ENCODE assay signal across 9 cellular contexts in genomic region chr1:75133754-75134655, GRCh38. TPM values are rescaled to one million over a fixed set of nuclear protein-coding genes. Genes with fewer than 3 reads are reported as not detected.
DNase-seq lines count a peak whose midpoint lies in the region; ATAC-seq, FAIRE-seq and TF ChIP-seq lines count a peak whose summit lies in the region.
"Had no signal": no experiment of that assay in that cellular context is flagged by ENCODE, and none has a peak within 500 bp of the region (broad histone marks: within the 10 kb centered on the region; RNA-seq: fewer than 3 reads in every experiment).

Gene LHX8 (plus strand): TSS chr1:75134388. CDS start chr1:75136615, 2,227 bp downstream.

- no peaks in the 10 kb centered on the region for H3K9me3 Mint-ChIP-seq in osteocyte (ENCODE audit: unreplicated experiment)
- H3K9me3 Mint-ChIP-seq in CD4-positive, alpha-beta T cell = no peaks in the 10 kb centered on the region

- CTCF ChIA-PET in endothelial cell of umbilical vein (lab: Charles Lee) = interaction anchor here (1.1 to 2.6 kb wide), 4 partner anchors 69 to 362 kb away, joined by 3 to 15 read pairs (median 6); no protein-coding TSS in a partner anchor
- CTCF ChIA-PET in CD4-positive, alpha-beta T cell (lab: Charles Lee) = no interaction called here

- no peaks in the 10 kb centered on the region for H3K27me3 ChIP-seq in MM.1S (replicated peaks; ENCODE audit: insufficient read depth, low read length)
- peaks cover 91 to 98% of the 10 kb centered on the region in 2 experiments for H3K27me3 ChIP-seq in endothelial cell of umbilical vein (ENCODE audit: control insufficient read depth in 2 of 2, insufficient read depth in 2 of 2, low read length in 2 of 2)
- H3K27me3 ChIP-seq in CD4-positive, alpha-beta T cell (ENCODE audit: control insufficient read depth, insufficient read depth, low read length) = peaks cover 84% of the 10 kb centered on the region

- ATAC-seq in HG03135 (IDR thresholded peaks at IDR 0.05; ENCODE audit: unreplicated experiment) = no peak
- ATAC-seq in CD4-positive, alpha-beta T cell (ENCODE audit: poor library complexity) = no peak

- H3K36me3 Mint-ChIP-seq in osteocyte (ENCODE audit: unreplicated experiment) = no peaks in the 10 kb centered on the region
- no peaks in the 10 kb centered on the region for H3K36me3 Mint-ChIP-seq in CD4-positive, alpha-beta T cell (ENCODE audit: low read depth)

- no peaks in the 10 kb centered on the region for H3K9me3 ChIP-seq in ES-I3 (ENCODE audit: control insufficient read depth, insufficient read depth, low read length)
- no peaks in the 10 kb centered on the region for H3K9me3 ChIP-seq in MM.1S (replicated peaks; ENCODE audit: insufficient read depth, low read length)
- no peaks in the 10 kb centered on the region for H3K9me3 ChIP-seq in endothelial cell of umbilical vein (replicated peaks; ENCODE audit: control insufficient read depth, insufficient read depth, low read length)
- H3K9me3 ChIP-seq in CD4-positive, alpha-beta T cell (ENCODE audit: control insufficient read depth, low read length) = no peaks in the 10 kb centered on the region

- intact Hi-C loops in endothelial cell of umbilical vein (cut with micrococcal nuclease) = loop anchor here (5.0 kb wide), 1 partner anchor 68 kb away; no protein-coding TSS in a partner anchor
- intact Hi-C loops in CD4-positive, alpha-beta T cell (cut with DNase I, micrococcal nuclease) = no loop called here

- H3K4me3 ChIP-seq in MM.1S (ENCODE audit: low read length) = peak within 1 kb of the TSS; percentile 90
- H3K4me3 ChIP-seq in endothelial cell of umbilical vein (replicated peaks in 1 of 3; ENCODE audit: insufficient read depth in 1 of 3, low read depth in 1 of 3, low read length in 3 of 3) = no peak within 1 kb of the TSS

- DNase-seq in MM.1S (peak; percentile 71), endothelial cell of umbilical vein (ENCODE audit: low read depth, low spot score) (peak; percentile 35), osteocyte (ENCODE audit: extremely low spot score, unreplicated experiment) (no peak), anterior cingulate cortex (lab: John Stamatoyannopoulos, UW) (no peak)
- DNase-seq in NK-92 treated with Interleukin-12 subunit alpha and Interleukin-12 subunit beta, amount 100 ng/mL, for 24 hours (lab: John Stamatoyannopoulos, UW) = no peak
- DNase-seq in CD4-positive, alpha-beta T cell = no peak
- DNase-seq: cerebellar nuclear complex had no signal

- H3K4me2 ChIP-seq in MM.1S (ENCODE audit: low read depth, low read length) (peak within 1 kb of the TSS; percentile 77), endothelial cell of umbilical vein (ENCODE audit: insufficient read depth, low read length) (no peak within 1 kb of the TSS)

- peak within 1 kb of the TSS; percentile 73 for H3K4me3 Mint-ChIP-seq in osteocyte (ENCODE audit: unreplicated experiment)
- no peak within 1 kb of the TSS for H3K4me3 Mint-ChIP-seq in CD4-positive, alpha-beta T cell

- peaks cover 13% of the 10 kb centered on the region for H3K4me1 ChIP-seq in ES-I3 (ENCODE audit: insufficient read depth, low read length)
- no peaks in the 10 kb centered on the region for H3K4me1 ChIP-seq in MM.1S (ENCODE audit: low read length)
- H3K4me1 ChIP-seq in endothelial cell of umbilical vein (ENCODE audit: control insufficient read depth, extremely low read depth, insufficient read depth, low read length) = no peaks in the 10 kb centered on the region

- H3K36me3 ChIP-seq in ES-I3 (ENCODE audit: insufficient read depth, low read length) (no peaks in the 10 kb centered on the region), MM.1S (replicated peaks; ENCODE audit: insufficient read depth, low read length) (no peaks in the 10 kb centered on the region), endothelial cell of umbilical vein (ENCODE audit: control insufficient read depth in 2 of 2, extremely low read depth in 1 of 2, insufficient read depth in 2 of 2, low read length in 2 of 2) (no peaks in the 10 kb centered on the region)

- H3K79me2 ChIP-seq in MM.1S (ENCODE audit: low read length) = peaks cover 67% of the 10 kb centered on the region
- no peaks in the 10 kb centered on the region for H3K79me2 ChIP-seq in endothelial cell of umbilical vein (ENCODE audit: control insufficient read depth, insufficient read depth, low read length)

- peaks cover 31% of the 10 kb centered on the region for H3F3A ChIP-seq in MM.1S (ENCODE audit: insufficient read depth, low read length)

- H2AFZ ChIP-seq in MM.1S (ENCODE audit: low read length) (peak within 1 kb of the TSS; percentile 92), endothelial cell of umbilical vein (ENCODE audit: low read depth, low read length) (no peak within 1 kb of the TSS)

- H3K9ac ChIP-seq in ES-I3 (ENCODE audit: low read depth, low read length) (peak within 1 kb of the TSS; percentile 61), MM.1S (ENCODE audit: low read length) (peak within 1 kb of the TSS; percentile 96), endothelial cell of umbilical vein (replicated peaks; ENCODE audit: extremely low read depth, insufficient read depth, low read length) (no peak within 1 kb of the TSS)

- FAIRE-seq in endothelial cell of umbilical vein (lab: Jason Lieb, UNC) = no peak

- no peak within 1 kb of the TSS for H3K27ac Mint-ChIP-seq in osteocyte (ENCODE audit: unreplicated experiment)
- no peak within 1 kb of the TSS for H3K27ac Mint-ChIP-seq in CD4-positive, alpha-beta T cell

- dilution Hi-C loops in endothelial cell of umbilical vein (cut with MboI; ENCODE audit: extremely low pct_ligation_motif_present, low sequenced_read_pairs) = no loop called here

- H3K27ac ChIP-seq in MM.1S (ENCODE audit: low read length) (peak within 1 kb of the TSS; percentile 87), endothelial cell of umbilical vein (ENCODE audit: insufficient read depth, low read depth, low read length) (no peak within 1 kb of the TSS)
- no peak within 1 kb of the TSS for H3K27ac ChIP-seq in CD4-positive, alpha-beta T cell (ENCODE audit: low read depth, low read length)

- POLR2A ChIA-PET in endothelial cell of umbilical vein (lab: Charles Lee) = no interaction called here
- POLR2A ChIA-PET in CD4-positive, alpha-beta T cell (lab: Charles Lee) = no interaction called here

- H3K9me2 ChIP-seq in MM.1S (replicated peaks; ENCODE audit: insufficient read depth, low read length) = no peaks in the 10 kb centered on the region

- no peaks in the 10 kb centered on the region for H3K9me1 ChIP-seq in endothelial cell of umbilical vein (replicated peaks; ENCODE audit: control insufficient read depth, extremely low read depth, insufficient read depth, low read length)

- TF ChIP-seq CTCF in MM.1S (IDR thresholded peaks at IDR 0.05; ENCODE audit: low read length) (no peak), endothelial cell of umbilical vein (IDR thresholded peaks at IDR 0.05; ENCODE audit: extremely low read depth in 1 of 2, insufficient read depth in 1 of 2, low read depth in 1 of 2, low read length in 2 of 2) (no peak), osteocyte (IDR thresholded peaks at IDR 0.05) (no peak)
- no peak for TF ChIP-seq CTCF in CD4-positive, alpha-beta T cell (IDR thresholded peaks at IDR 0.05)

- peaks cover 32% of the 10 kb centered on the region for H3K4me1 Mint-ChIP-seq in osteocyte (ENCODE audit: unreplicated experiment)
- H3K4me1 Mint-ChIP-seq in CD4-positive, alpha-beta T cell (ENCODE audit: low read depth) = peaks cover 5% of the 10 kb centered on the region

- H4K20me1 ChIP-seq in MM.1S (ENCODE audit: insufficient read depth, low read length) = no peaks in the 10 kb centered on the region
- no peaks in the 10 kb centered on the region for H4K20me1 ChIP-seq in endothelial cell of umbilical vein (replicated peaks; ENCODE audit: control insufficient read depth, extremely low read depth, insufficient read depth, low read length)

- BruUV-seq in endothelial cell of umbilical vein (replicated peaks; lab: Mats Ljungman, UMichigan) = no TSS peak

- TF ChIP-seq POLR2A in endothelial cell of umbilical vein (IDR thresholded peaks at IDR 0.05; ENCODE audit: low read depth, low read length) = no peak

- H3K27me3 Mint-ChIP-seq in osteocyte (ENCODE audit: unreplicated experiment) = peaks cover 93% of the 10 kb centered on the region
- peaks cover 90% of the 10 kb centered on the region for H3K27me3 Mint-ChIP-seq in CD4-positive, alpha-beta T cell

TF ChIP-seq in endothelial cell of umbilical vein, 7 proteins besides CTCF, POLR2A, EP300 and RAD21:
- no peak for TF ChIP-seq FOS (IDR thresholded peaks at IDR 0.05; ENCODE audit: borderline replicate concordance, insufficient read depth, low read length)
- TF ChIP-seq EZH2 (IDR thresholded peaks at IDR 0.05; ENCODE audit: borderline replicate concordance, low read depth, low read length, severe bottlenecking) = peak; percentile 47

RNA-seq across cellular contexts. Expression of gene LHX8, which starts in this region (rescaled TPM):
- total RNA-seq in endothelial cell of umbilical vein (not detected in 2 replicates), osteocyte (not detected in 2 replicates)
- not detected in 2 replicates for polyA plus RNA-seq in endothelial cell of umbilical vein
- not detected in 2 replicates for polyA plus RNA-seq in endothelial cell of umbilical vein (2011; cell fraction: cytosol; rRNA removed)
- not detected in 2 replicates for polyA plus RNA-seq in endothelial cell of umbilical vein (2011; cell fraction: nucleus; rRNA removed)
- not detected in 2 replicates for polyA plus RNA-seq in endothelial cell of umbilical vein (2012)
- polyA minus RNA-seq in endothelial cell of umbilical vein = not detected in 2 replicates
- polyA minus RNA-seq in endothelial cell of umbilical vein (2011; cell fraction: cytosol; rRNA and poly(A)+ RNA removed) = not detected
- polyA minus RNA-seq in endothelial cell of umbilical vein (2011; cell fraction: nucleus; rRNA and poly(A)+ RNA removed) = not detected in 2 replicates
- total RNA-seq in CD4-positive, alpha-beta T cell = not detected

Comparison
In these comparisons a context has a peak if more than half of its experiments do, and no peak if none do; other contexts are left out.
1. Peak in DNase-seq in endothelial cell of umbilical vein; RNA of the gene not detected or under 1 TPM.